23 cellular contexts compared by ENCODE assay signal in the genomic region with DNA sequence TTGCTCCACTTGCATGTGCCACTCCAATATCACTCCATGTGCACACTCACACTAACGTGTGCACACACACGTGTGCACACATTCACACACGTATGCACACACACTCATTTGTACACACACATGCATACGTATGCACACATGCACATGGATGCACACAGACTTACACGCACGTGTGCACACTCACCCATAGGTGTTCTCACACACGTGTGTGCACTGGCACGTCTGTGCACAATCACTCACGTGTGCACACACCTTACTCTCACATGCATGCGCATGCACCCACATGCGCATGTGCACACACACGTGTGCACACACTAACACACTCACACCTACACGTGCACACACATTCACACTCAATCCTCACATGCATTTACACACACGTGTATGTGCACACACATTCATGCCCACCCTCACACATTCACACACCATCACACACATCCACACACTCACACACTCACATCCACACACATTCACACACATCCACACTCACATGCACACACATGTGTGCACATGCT. TPM values are rescaled to one million over a fixed set of nuclear protein-coding genes. Genes with fewer than 3 reads are reported as not detected.
DNase-seq lines count a peak whose midpoint lies in the region; FAIRE-seq and TF ChIP-seq lines count a peak whose summit lies in the region.
"Had no signal": no experiment of that assay in that cellular context is flagged by ENCODE, and none has a peak within 500 bp of the region (broad histone marks: within the 10 kb centered on the region; RNA-seq: fewer than 3 reads in every experiment).

No MANE protein-coding gene starts in this region.

- no peaks in the 10 kb centered on the region for H3K36me3 ChIP-seq in BLaER1
- H3K36me3 ChIP-seq in HEK293 (ENCODE audit: control insufficient read depth in 2 of 2, insufficient read depth in 1 of 2, low read length in 2 of 2) = no peaks in the 10 kb centered on the region
- H3K36me3 ChIP-seq in bronchial epithelial cell (ENCODE audit: control insufficient read depth, insufficient read depth, low read length) = no peaks in the 10 kb centered on the region
- H3K36me3 ChIP-seq in neuronal stem cell (replicated peaks in 1 of 2; ENCODE audit: control insufficient read depth in 2 of 2, insufficient read depth in 2 of 2, low read length in 2 of 2) = peaks cover 0 to 2% of the 10 kb centered on the region in 2 donors

- H2BK120ac ChIP-seq in neuronal stem cell (ENCODE audit: low read depth, low read length) = no peak overlapping the region

- H3K4ac ChIP-seq in neuronal stem cell (ENCODE audit: low read length) = no peak overlapping the region

- no peak overlapping the region for H2AFZ ChIP-seq in neuronal stem cell (ENCODE audit: low read length)

- no peak overlapping the region for H4K91ac ChIP-seq in neuronal stem cell (ENCODE audit: low read depth, low read length, poor library complexity)

- H2BK12ac ChIP-seq in neuronal stem cell (ENCODE audit: low read length) = no peak overlapping the region

- H3K4me3 ChIP-seq in BLaER1 (no peak overlapping the region), HEK293 (ENCODE audit: low read depth, low read length) (no peak overlapping the region), bronchial epithelial cell (ENCODE audit: low read depth, low read length) (no peak overlapping the region), neuronal stem cell (ENCODE audit: low read length in 2 of 2) (peak overlapping the region in 1 of 2 donors; percentile 70)
- H3K4me3 ChIP-seq: SK-N-MC had no signal

- H3K27ac ChIP-seq in BLaER1 (no peak overlapping the region), HEK293 (ENCODE audit: extremely low read depth, low read depth, low read length) (no peak overlapping the region), neuronal stem cell (replicated peaks; ENCODE audit: low read length) (no peak overlapping the region)
- H3K27ac ChIP-seq: SK-N-MC had no signal

- no peak overlapping the region for H3K9ac ChIP-seq in BLaER1
- no peak overlapping the region for H3K9ac ChIP-seq in neuronal stem cell (ENCODE audit: low read depth, low read length, poor library complexity)

- no peak overlapping the region for H3K14ac ChIP-seq in neuronal stem cell (ENCODE audit: low read length)

- H3K4me2 ChIP-seq in BLaER1 = peak overlapping the region; percentile 68; the same call in 1 of the 2 replicates
- no peak overlapping the region for H3K4me2 ChIP-seq in neuronal stem cell (ENCODE audit: insufficient read depth, low read length, poor library complexity, severe bottlenecking)

- H2BK5ac ChIP-seq in neuronal stem cell (ENCODE audit: low read length) = no peak overlapping the region

- no peaks in the 10 kb centered on the region for H4K20me1 ChIP-seq in BLaER1

- TF ChIP-seq CTCF in HEK293 (tag by site-specific recombination; IDR thresholded peaks at IDR 0.05) (no peak), bronchial epithelial cell (IDR thresholded peaks at IDR 0.05; ENCODE audit: insufficient read depth, low read length, severe bottlenecking) (no peak)

- H2BK15ac ChIP-seq in neuronal stem cell (ENCODE audit: low read length) = no peak overlapping the region

- FAIRE-seq in bronchial epithelial cell (lab: Jason Lieb, UNC) = peak; percentile 100
- FAIRE-seq: RCC 7860 had no signal

- H4K8ac ChIP-seq in neuronal stem cell (ENCODE audit: low read depth, low read length) = no peak overlapping the region

- POLR2A ChIA-PET in HEK293 (lab: Yijun Ruan, JAX) = no interaction called here

- peak overlapping the region; percentile 9 for H3K23ac ChIP-seq in neuronal stem cell (ENCODE audit: low read depth, low read length, poor library complexity)

- peaks cover 28% of the 10 kb centered on the region for H3K4me1 ChIP-seq in BLaER1
- no peaks in the 10 kb centered on the region for H3K4me1 ChIP-seq in HEK293 (ENCODE audit: control insufficient read depth, insufficient read depth, low read length)
- peaks cover 0 to 3% of the 10 kb centered on the region in 2 donors for H3K4me1 ChIP-seq in neuronal stem cell (ENCODE audit: control insufficient read depth in 2 of 2, insufficient read depth in 1 of 2, low read depth in 1 of 2, low read length in 2 of 2)

- H3K79me1 ChIP-seq in neuronal stem cell (ENCODE audit: low read depth, low read length) = no peaks in the 10 kb centered on the region

- no peak for DNase-seq in bronchial epithelial cell (ENCODE audit: low read depth)
- no peak for DNase-seq in neuronal stem cell (ENCODE audit: low spot score)
- no peak for DNase-seq in retina
- DNase-seq in NCI-H510A (lab: John Stamatoyannopoulos, UW) = no peak
- no peak for DNase-seq in activated effector memory CD4-positive, alpha-beta T cell treated with anti-CD3 and anti-CD28 coated beads, Interleukin-2, amount 50 U/mL, for 16 hours
- DNase-seq: CD4-positive, CD25-positive, alpha-beta regulatory T cell; DMS153; GOT3; Kasumi-1; NCI-H1092 treated with DMSO at 0.1 percent for 48 hours; NCI-H1436; NCI-H187; NCI-H2107; NCI-H524 treated with DMSO at 0.1 percent for 48 hours; NCI-H774; SIG-M5 had no signal

- WGBS in neuronal stem cell (ENCODE audit: extremely low coverage in 2 of 2, insufficient read length in 2 of 2, insufficient replicate concordance in 1 of 2), 2 donors = no CpG with 5 or more reads among the region's 14 CpGs

- no peak overlapping the region for H3K18ac ChIP-seq in neuronal stem cell (ENCODE audit: low read length)

- H2AK5ac ChIP-seq in neuronal stem cell (ENCODE audit: low read depth, low read length) = no peak overlapping the region

- CTCF ChIA-PET in HEK293 (lab: Yijun Ruan, JAX) = no interaction called here

- H3K27me3 ChIP-seq in BLaER1 (no peaks in the 10 kb centered on the region), bronchial epithelial cell (ENCODE audit: control insufficient read depth, insufficient read depth, low read length) (no peaks in the 10 kb centered on the region), neuronal stem cell (ENCODE audit: control insufficient read depth in 3 of 3, insufficient read depth in 3 of 3, low read depth in 1 of 3, low read length in 3 of 3) (peaks cover 0 to 3% (median 0%) of the 10 kb centered on the region in 3 experiments)

- H3K9me3 ChIP-seq in BLaER1 (peaks cover 15% of the 10 kb centered on the region; the same call in 1 of the 2 replicates), HEK293 (ENCODE audit: control insufficient read depth, insufficient read depth, low read depth, low read length) (no peaks in the 10 kb centered on the region), neuronal stem cell (replicated peaks in 1 of 2; ENCODE audit: control insufficient read depth in 2 of 2, insufficient read depth in 1 of 2, low read depth in 1 of 2, low read length in 2 of 2) (peaks cover 0 to 8% of the 10 kb centered on the region in 2 donors)

TF ChIP-seq in HEK293, 187 proteins besides CTCF, POLR2A, EP300 and RAD21:
- TF ChIP-seq, protein P1, sequence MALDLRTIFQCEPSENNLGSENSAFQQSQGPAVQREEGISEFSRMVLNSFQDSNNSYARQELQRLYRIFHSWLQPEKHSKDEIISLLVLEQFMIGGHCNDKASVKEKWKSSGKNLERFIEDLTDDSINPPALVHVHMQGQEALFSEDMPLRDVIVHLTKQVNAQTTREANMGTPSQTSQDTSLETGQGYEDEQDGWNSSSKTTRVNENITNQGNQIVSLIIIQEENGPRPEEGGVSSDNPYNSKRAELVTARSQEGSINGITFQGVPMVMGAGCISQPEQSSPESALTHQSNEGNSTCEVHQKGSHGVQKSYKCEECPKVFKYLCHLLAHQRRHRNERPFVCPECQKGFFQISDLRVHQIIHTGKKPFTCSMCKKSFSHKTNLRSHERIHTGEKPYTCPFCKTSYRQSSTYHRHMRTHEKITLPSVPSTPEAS (tag by site-specific recombination; IDR thresholded peaks at IDR 0.05) = peak; percentile 69
- TF ChIP-seq REPIN1 (tag by site-specific recombination; IDR thresholded peaks at IDR 0.05; ENCODE audit: low read depth) (no peak), ZFP69B (tag by site-specific recombination; IDR thresholded peaks at IDR 0.05) (no peak)

RNA-seq across cellular contexts. Expression of a gene that starts 9.3 kb away (rescaled TPM):
- not detected in 2 replicates for total RNA-seq in bronchial epithelial cell
- polyA plus RNA-seq in neuronal stem cell (2013, experiment 1 of 2) = 0.06 TPM
- polyA plus RNA-seq in neuronal stem cell (2013, experiment 2 of 2) = 0.06 TPM
- total RNA-seq: A172; CD4-positive, CD25-positive, alpha-beta regulatory T cell; M059J had no signal
- polyA plus RNA-seq: BJ; CD4-positive, CD25-positive, alpha-beta regulatory T cell had no signal

RNA-seq across cellular contexts. Expression of a gene that starts 22.9 kb away (rescaled TPM):
- total RNA-seq in bronchial epithelial cell = not detected in 2 replicates
- not detected for polyA plus RNA-seq in neuronal stem cell (2013, experiment 1 of 2)
- polyA plus RNA-seq in neuronal stem cell (2013, experiment 2 of 2) = not detected
- total RNA-seq: A172; CD4-positive, CD25-positive, alpha-beta regulatory T cell; M059J had no signal
- polyA plus RNA-seq: BJ; CD4-positive, CD25-positive, alpha-beta regulatory T cell had no signal

RNA-seq across cellular contexts. Expression of a gene that starts 37.7 kb away (rescaled TPM):
- not detected in 2 replicates for total RNA-seq in bronchial epithelial cell
- polyA plus RNA-seq in neuronal stem cell (2013, experiment 1 of 2) = not detected
- not detected for polyA plus RNA-seq in neuronal stem cell (2013, experiment 2 of 2)
- total RNA-seq: A172; CD4-positive, CD25-positive, alpha-beta regulatory T cell; M059J had no signal
- polyA plus RNA-seq: BJ; CD4-positive, CD25-positive, alpha-beta regulatory T cell had no signal

RNA-seq across cellular contexts. Expression of a gene that starts 48.0 kb away (rescaled TPM):
- total RNA-seq in bronchial epithelial cell = not detected in 2 replicates
- polyA plus RNA-seq in neuronal stem cell (2013, experiment 1 of 2) = not detected
- not detected for polyA plus RNA-seq in neuronal stem cell (2013, experiment 2 of 2)
- total RNA-seq: A172; CD4-positive, CD25-positive, alpha-beta regulatory T cell; M059J had no signal
- polyA plus RNA-seq: BJ; CD4-positive, CD25-positive, alpha-beta regulatory T cell had no signal
